In genomic region chr3:177811111-177811510, GRCh38 we compare ENCODE assay signal across 16 cellular contexts.
DNase-seq lines count a peak whose midpoint lies in the region; ATAC-seq, FAIRE-seq and TF ChIP-seq lines count a peak whose summit lies in the region.
"Had no signal": no experiment of that assay in that cellular context is flagged by ENCODE, and none has a peak within 500 bp of the region (broad histone marks: within the 10 kb centered on the region; RNA-seq: fewer than 3 reads in every experiment).

No MANE protein-coding gene starts in this region.

- H3K27me3 Mint-ChIP-seq in neural progenitor cell (ENCODE audit: insufficient read depth, low read depth) = peaks cover 2% of the 10 kb centered on the region

- no peaks in the 10 kb centered on the region for H3K9me3 ChIP-seq in neural progenitor cell (ENCODE audit: low read depth)

- H3K4me1 ChIP-seq in ACC112 (ENCODE audit: control insufficient read depth, insufficient read depth, low read length, unreplicated experiment) (peaks cover 46% of the 10 kb centered on the region), neural progenitor cell (no peaks in the 10 kb centered on the region)

- H2AFZ ChIP-seq in ACC112 (ENCODE audit: low read length, unreplicated experiment) (no peak overlapping the region), neural progenitor cell (replicated peaks) (no peak overlapping the region)

- H3K9me3 Mint-ChIP-seq in neural progenitor cell = peaks cover 7% of the 10 kb centered on the region

- no peaks in the 10 kb centered on the region for H3K36me3 ChIP-seq in ACC112 (ENCODE audit: insufficient read depth, low read length)
- H3K36me3 ChIP-seq in neural progenitor cell = no peaks in the 10 kb centered on the region

- no peaks in the 10 kb centered on the region for H3K36me3 Mint-ChIP-seq in neural progenitor cell

- H3K27ac Mint-ChIP-seq in neural progenitor cell = no peak overlapping the region

- FAIRE-seq in GM18507 (lab: Jason Lieb, UNC) = peak; percentile 39

- no peak overlapping the region for H3K4me3 ChIP-seq in ACC112 (ENCODE audit: low read depth, low read length)
- H3K4me3 ChIP-seq in neural progenitor cell = no peak overlapping the region

- H4K20me1 ChIP-seq in neural progenitor cell (ENCODE audit: low read depth) = no peaks in the 10 kb centered on the region

- H3K27me3 ChIP-seq in ACC112 (ENCODE audit: insufficient read depth, low read length) (no peaks in the 10 kb centered on the region), neural progenitor cell (no peaks in the 10 kb centered on the region)

- no peak for DNase-seq in GM18507 (ENCODE audit: extremely low spot score, insufficient read length, low read depth)
- peak; percentile 38 to 55 for DNase-seq in NOMO-1 (lab: John Stamatoyannopoulos, UW; ENCODE audit: unreplicated experiment in 2 of 2)
- peak; percentile 39 for DNase-seq in kidney tubule cell (ENCODE audit: low spot score)
- DNase-seq in activated CD4-positive, alpha-beta T cell treated with anti-CD3 and anti-CD28 coated beads, Interleukin-2, amount 50 U/mL, for 1 hour = no peak
- no peak for DNase-seq in amygdala (lab: John Stamatoyannopoulos, UW)
- DNase-seq in neural progenitor cell (ENCODE audit: low spot score) = no peak
- DNase-seq: activated CD4-positive, alpha-beta T cell treated with anti-CD3 and anti-CD28 coated beads, Interleukin-2, amount 50 U/mL, for 4 hours; activated T-cell treated with anti-CD3 and anti-CD28 coated beads, Interleukin-2, amount 50 U/mL, for 48 hours; cerebellar nuclear complex; DMS153; foreskin melanocyte; NCI-H1417 treated with DMSO at 0.1 percent for 48 hours; T1000 had no signal

- no peaks in the 10 kb centered on the region for H3K4me1 Mint-ChIP-seq in neural progenitor cell

- H3F3A ChIP-seq in neural progenitor cell (ENCODE audit: low read depth) = no peaks in the 10 kb centered on the region

- no peak overlapping the region for H3K9ac ChIP-seq in neural progenitor cell

- H3K27ac ChIP-seq in ACC112 (ENCODE audit: low read depth, low read length) = peak overlapping the region; percentile 86
- no peak overlapping the region for H3K27ac ChIP-seq in neural progenitor cell
- H3K27ac ChIP-seq: RWPE1 had no signal

- no peak overlapping the region for H3K4me2 ChIP-seq in neural progenitor cell

- no peak for TF ChIP-seq CTCF in neural progenitor cell (IDR thresholded peaks at IDR 0.05)

- no peak for ATAC-seq in GM19351 (IDR thresholded peaks at IDR 0.05; ENCODE audit: unreplicated experiment)

- H3K79me2 ChIP-seq in ACC112 (ENCODE audit: control insufficient read depth, insufficient read depth, low read length, unreplicated experiment) = no peaks in the 10 kb centered on the region
- H3K79me2 ChIP-seq in neural progenitor cell (ENCODE audit: low read depth) = no peaks in the 10 kb centered on the region

- no peak overlapping the region for H3K4me3 Mint-ChIP-seq in neural progenitor cell

Comparison
In these comparisons a context has a peak if more than half of its experiments do, and no peak if none do; other contexts are left out.
1. DNase-seq: peak in NOMO-1 (2 of 2) and kidney tubule cell (single experiment); none in GM18507 (single experiment), activated CD4-positive, alpha-beta T cell treated with anti-CD3 and anti-CD28 coated beads, Interleukin-2, amount 50 U/mL, for 1 hour (single experiment), amygdala (0 of 56) and neural progenitor cell (single experiment).